In genomic region chr1:26021647-26022403, GRCh38 we compare ENCODE assay signal across 9 cellular contexts. TPM values are rescaled to one million over a fixed set of nuclear protein-coding genes. Genes with fewer than 3 reads are reported as not detected.
DNase-seq lines count a peak whose midpoint lies in the region; ATAC-seq and TF ChIP-seq lines count a peak whose summit lies in the region.
"Had no signal": no experiment of that assay in that cellular context is flagged by ENCODE, and none has a peak within 500 bp of the region (broad histone marks: within the 10 kb centered on the region; RNA-seq: fewer than 3 reads in every experiment).

A gene with protein sequence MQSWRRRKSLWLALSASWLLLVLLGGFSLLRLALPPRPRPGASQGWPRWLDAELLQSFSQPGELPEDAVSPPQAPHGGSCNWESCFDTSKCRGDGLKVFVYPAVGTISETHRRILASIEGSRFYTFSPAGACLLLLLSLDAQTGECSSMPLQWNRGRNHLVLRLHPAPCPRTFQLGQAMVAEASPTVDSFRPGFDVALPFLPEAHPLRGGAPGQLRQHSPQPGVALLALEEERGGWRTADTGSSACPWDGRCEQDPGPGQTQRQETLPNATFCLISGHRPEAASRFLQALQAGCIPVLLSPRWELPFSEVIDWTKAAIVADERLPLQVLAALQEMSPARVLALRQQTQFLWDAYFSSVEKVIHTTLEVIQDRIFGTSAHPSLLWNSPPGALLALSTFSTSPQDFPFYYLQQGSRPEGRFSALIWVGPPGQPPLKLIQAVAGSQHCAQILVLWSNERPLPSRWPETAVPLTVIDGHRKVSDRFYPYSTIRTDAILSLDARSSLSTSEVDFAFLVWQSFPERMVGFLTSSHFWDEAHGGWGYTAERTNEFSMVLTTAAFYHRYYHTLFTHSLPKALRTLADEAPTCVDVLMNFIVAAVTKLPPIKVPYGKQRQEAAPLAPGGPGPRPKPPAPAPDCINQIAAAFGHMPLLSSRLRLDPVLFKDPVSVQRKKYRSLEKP (plus strand): TSS chr1:26021775. CDS start chr1:26022647, 872 bp downstream.

- no peaks in the 10 kb centered on the region for H3K9me3 ChIP-seq in SJCRH30 (replicated peaks)
- no peaks in the 10 kb centered on the region for H3K9me3 ChIP-seq in osteoblast (ENCODE audit: low read depth, low read length)

- peak within 1 kb of the TSS; percentile 96 for H3K27ac Mint-ChIP-seq in glutamatergic neuron (ENCODE audit: unreplicated experiment)

- TF ChIP-seq CTCF in glutamatergic neuron (IDR thresholded peaks at IDR 0.05; ENCODE audit: partially characterized antibody, unreplicated experiment) = no peak
- no peak for TF ChIP-seq CTCF in osteoblast (IDR thresholded peaks at IDR 0.05; ENCODE audit: extremely low read depth, low read depth, low read length)

- no peak for ATAC-seq in GM18873 (IDR thresholded peaks at IDR 0.05; ENCODE audit: low FRiP score, unreplicated experiment)
- no peak for ATAC-seq in HG03457 (IDR thresholded peaks at IDR 0.05; ENCODE audit: unreplicated experiment)
- no peak for ATAC-seq in HG03565 (IDR thresholded peaks at IDR 0.05; ENCODE audit: unreplicated experiment)

- H3K4me1 Mint-ChIP-seq in glutamatergic neuron (ENCODE audit: low read depth, unreplicated experiment) = peaks cover 19% of the 10 kb centered on the region

- no peaks in the 10 kb centered on the region for H3K36me3 Mint-ChIP-seq in glutamatergic neuron (ENCODE audit: unreplicated experiment)

- no peaks in the 10 kb centered on the region for H4K20me1 ChIP-seq in osteoblast (ENCODE audit: insufficient read depth, low read length)

- H3K4me1 ChIP-seq in SJCRH30 (peaks cover 43% of the 10 kb centered on the region), osteoblast (ENCODE audit: insufficient read depth, low read length) (peaks cover 72% of the 10 kb centered on the region)

- H3K4me2 ChIP-seq in osteoblast (ENCODE audit: insufficient read depth, low read length) = peak within 1 kb of the TSS; percentile 80

- H3K27ac ChIP-seq in SJCRH30 (peak within 1 kb of the TSS; percentile 97), osteoblast (ENCODE audit: low read depth, low read length) (peak within 1 kb of the TSS; percentile 82)
- H3K27ac ChIP-seq: HL-60 had no signal

- peak within 1 kb of the TSS; percentile 96 for H3K4me3 Mint-ChIP-seq in glutamatergic neuron (ENCODE audit: unreplicated experiment)

- DNase-seq in DMS 273 (lab: John Stamatoyannopoulos, UW; ENCODE audit: unreplicated experiment) = peak; percentile 96
- peak; percentile 96 to 98 for DNase-seq in SJCRH30
- DNase-seq in glutamatergic neuron = peak; percentile 80
- DNase-seq in osteoblast (ENCODE audit: insufficient read length, low spot score, missing footprints) = peak; percentile 94
- DNase-seq in H4 (ENCODE audit: low spot score) = no peak

- H3K27me3 ChIP-seq in SJCRH30 (no peaks in the 10 kb centered on the region), osteoblast (ENCODE audit: insufficient read depth, low read length) (no peaks in the 10 kb centered on the region)

- peaks cover 10% of the 10 kb centered on the region for H3K27me3 Mint-ChIP-seq in glutamatergic neuron (ENCODE audit: unreplicated experiment)

- peak within 1 kb of the TSS; percentile 56 for H2AFZ ChIP-seq in osteoblast (ENCODE audit: low read length)

- H3K79me2 ChIP-seq in osteoblast (ENCODE audit: insufficient read depth, low read length) = peaks cover 17% of the 10 kb centered on the region

- no peaks in the 10 kb centered on the region for H3K9me3 Mint-ChIP-seq in glutamatergic neuron (ENCODE audit: unreplicated experiment)

- H3K4me3 ChIP-seq in SJCRH30 (peak within 1 kb of the TSS; percentile 68), osteoblast (ENCODE audit: insufficient read depth, low read length) (peak within 1 kb of the TSS; percentile 69)

- H3K36me3 ChIP-seq in SJCRH30 (peaks cover 3% of the 10 kb centered on the region), osteoblast (ENCODE audit: insufficient read depth, low read length) (peaks cover 3% of the 10 kb centered on the region)

RNA-seq across cellular contexts. Expression of the gene that starts here (rescaled TPM):
- total RNA-seq in SJCRH30 (2014; rRNA removed; shearing (Covaris generic)) = 32.7 and 38.7 TPM in 2 replicates
- total RNA-seq in glutamatergic neuron (ENCODE audit: unreplicated experiment) (2.6 TPM), osteoblast (1.4 and 3.2 TPM in 2 replicates)
- total RNA-seq in H4 (2014; rRNA removed; shearing (Covaris generic)) = not detected in 2 replicates
